ENCODE assay signal across 1 cellular context in the genomic region with DNA sequence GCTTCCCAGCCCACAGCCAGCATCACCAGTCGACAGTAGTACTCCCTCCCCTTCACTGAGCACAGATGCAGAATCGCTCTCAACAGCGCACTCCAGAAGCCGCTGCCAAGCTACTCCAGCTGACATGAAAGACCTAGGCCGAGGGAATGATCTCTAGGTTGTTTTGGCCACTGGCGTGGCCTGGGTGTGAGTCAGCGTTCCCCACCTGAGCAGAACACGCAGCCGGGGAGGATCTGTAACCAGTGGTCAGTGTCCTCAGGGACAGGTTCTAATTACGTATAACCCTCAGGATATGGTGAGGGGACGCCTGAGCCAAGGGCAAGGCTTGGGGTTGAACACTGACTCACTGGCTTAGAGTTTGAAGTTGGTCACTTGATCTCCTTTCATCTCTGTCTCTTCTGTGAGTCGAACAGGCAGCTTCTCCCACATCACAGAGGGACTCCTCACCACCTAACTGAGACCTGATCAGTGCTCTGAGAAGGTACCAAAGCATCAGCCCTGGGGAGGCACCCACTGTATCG.
TF ChIP-seq lines count a peak whose summit lies in the region.

No MANE protein-coding gene starts in this region.

TF ChIP-seq in WTC11, 78 proteins besides CTCF, POLR2A, EP300 and RAD21 (continued from another document):
- TF ChIP-seq, protein P1, sequence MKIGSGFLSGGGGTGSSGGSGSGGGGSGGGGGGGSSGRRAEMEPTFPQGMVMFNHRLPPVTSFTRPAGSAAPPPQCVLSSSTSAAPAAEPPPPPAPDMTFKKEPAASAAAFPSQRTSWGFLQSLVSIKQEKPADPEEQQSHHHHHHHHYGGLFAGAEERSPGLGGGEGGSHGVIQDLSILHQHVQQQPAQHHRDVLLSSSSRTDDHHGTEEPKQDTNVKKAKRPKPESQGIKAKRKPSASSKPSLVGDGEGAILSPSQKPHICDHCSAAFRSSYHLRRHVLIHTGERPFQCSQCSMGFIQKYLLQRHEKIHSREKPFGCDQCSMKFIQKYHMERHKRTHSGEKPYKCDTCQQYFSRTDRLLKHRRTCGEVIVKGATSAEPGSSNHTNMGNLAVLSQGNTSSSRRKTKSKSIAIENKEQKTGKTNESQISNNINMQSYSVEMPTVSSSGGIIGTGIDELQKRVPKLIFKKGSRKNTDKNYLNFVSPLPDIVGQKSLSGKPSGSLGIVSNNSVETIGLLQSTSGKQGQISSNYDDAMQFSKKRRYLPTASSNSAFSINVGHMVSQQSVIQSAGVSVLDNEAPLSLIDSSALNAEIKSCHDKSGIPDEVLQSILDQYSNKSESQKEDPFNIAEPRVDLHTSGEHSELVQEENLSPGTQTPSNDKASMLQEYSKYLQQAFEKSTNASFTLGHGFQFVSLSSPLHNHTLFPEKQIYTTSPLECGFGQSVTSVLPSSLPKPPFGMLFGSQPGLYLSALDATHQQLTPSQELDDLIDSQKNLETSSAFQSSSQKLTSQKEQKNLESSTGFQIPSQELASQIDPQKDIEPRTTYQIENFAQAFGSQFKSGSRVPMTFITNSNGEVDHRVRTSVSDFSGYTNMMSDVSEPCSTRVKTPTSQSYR (CRISPR knock-in tag; IDR thresholded peaks at IDR 0.05), result no peak
- TF ChIP-seq TEAD4 (CRISPR knock-in tag; IDR thresholded peaks at IDR 0.05), result no peak
- TF ChIP-seq, protein P2, sequence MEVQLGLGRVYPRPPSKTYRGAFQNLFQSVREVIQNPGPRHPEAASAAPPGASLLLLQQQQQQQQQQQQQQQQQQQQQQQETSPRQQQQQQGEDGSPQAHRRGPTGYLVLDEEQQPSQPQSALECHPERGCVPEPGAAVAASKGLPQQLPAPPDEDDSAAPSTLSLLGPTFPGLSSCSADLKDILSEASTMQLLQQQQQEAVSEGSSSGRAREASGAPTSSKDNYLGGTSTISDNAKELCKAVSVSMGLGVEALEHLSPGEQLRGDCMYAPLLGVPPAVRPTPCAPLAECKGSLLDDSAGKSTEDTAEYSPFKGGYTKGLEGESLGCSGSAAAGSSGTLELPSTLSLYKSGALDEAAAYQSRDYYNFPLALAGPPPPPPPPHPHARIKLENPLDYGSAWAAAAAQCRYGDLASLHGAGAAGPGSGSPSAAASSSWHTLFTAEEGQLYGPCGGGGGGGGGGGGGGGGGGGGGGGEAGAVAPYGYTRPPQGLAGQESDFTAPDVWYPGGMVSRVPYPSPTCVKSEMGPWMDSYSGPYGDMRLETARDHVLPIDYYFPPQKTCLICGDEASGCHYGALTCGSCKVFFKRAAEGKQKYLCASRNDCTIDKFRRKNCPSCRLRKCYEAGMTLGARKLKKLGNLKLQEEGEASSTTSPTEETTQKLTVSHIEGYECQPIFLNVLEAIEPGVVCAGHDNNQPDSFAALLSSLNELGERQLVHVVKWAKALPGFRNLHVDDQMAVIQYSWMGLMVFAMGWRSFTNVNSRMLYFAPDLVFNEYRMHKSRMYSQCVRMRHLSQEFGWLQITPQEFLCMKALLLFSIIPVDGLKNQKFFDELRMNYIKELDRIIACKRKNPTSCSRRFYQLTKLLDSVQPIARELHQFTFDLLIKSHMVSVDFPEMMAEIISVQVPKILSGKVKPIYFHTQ (CRISPR knock-in tag; IDR thresholded peaks at IDR 0.05), result no peak
- TF ChIP-seq, protein P3, sequence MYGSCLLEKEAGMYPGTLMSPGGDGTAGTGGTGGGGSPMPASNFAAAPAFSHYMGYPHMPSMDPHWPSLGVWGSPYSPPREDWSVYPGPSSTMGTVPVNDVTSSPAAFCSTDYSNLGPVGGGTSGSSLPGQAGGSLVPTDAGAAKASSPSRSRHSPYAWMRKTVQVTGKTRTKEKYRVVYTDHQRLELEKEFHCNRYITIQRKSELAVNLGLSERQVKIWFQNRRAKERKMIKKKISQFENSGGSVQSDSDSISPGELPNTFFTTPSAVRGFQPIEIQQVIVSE (CRISPR knock-in tag; IDR thresholded peaks at IDR 0.05; ENCODE audit: borderline replicate concordance), result no peak
